Comparison of ENCODE assay signal across 13 cellular contexts in genomic region chr2:111068435-111069058, GRCh38. TPM values are rescaled to one million over a fixed set of nuclear protein-coding genes. Genes with fewer than 3 reads are reported as not detected.
A peak's percentile ranks its signal among the peaks of the same experiment; 100 is the strongest.
DNase-seq lines count a peak whose midpoint lies in the region; ATAC-seq and TF ChIP-seq lines count a peak whose summit lies in the region.
"Had no signal": no experiment of that assay in that cellular context is flagged by ENCODE, and none has a peak within 500 bp of the region (broad histone marks: within the 10 kb centered on the region; RNA-seq: fewer than 3 reads in every experiment).

No MANE protein-coding gene starts in this region.

- no peaks in the 10 kb centered on the region for H3K36me3 ChIP-seq in PC-9 (ENCODE audit: low read depth)
- H3K36me3 ChIP-seq: cardiac muscle cell had no signal

- intact Hi-C loops in Calu3 (cut with micrococcal nuclease; ENCODE audit: unreplicated experiment), result no loop called here
- intact Hi-C loops in PC-9 (cut with micrococcal nuclease; ENCODE audit: unreplicated experiment), result no loop called here

- peak overlapping the region; percentile 38 for H3K27ac Mint-ChIP-seq in Calu3 (ENCODE audit: unreplicated experiment)
- H3K27ac Mint-ChIP-seq: activated CD4-positive, alpha-beta memory T cell treated with anti-CD3 and anti-CD28 coated beads for 36 hours; stimulated activated naive B cell treated with anti-CD40 and anti-IgM and Interleukin-4, amounts not matched to agents 10 μg/mL and 1 μg/mL and 100 μg/mL, for 72 hours had no signal

- H3K9me3 ChIP-seq in PC-9 (ENCODE audit: insufficient read depth, low read depth), result 0 out of 2 replicates have a peak, but pooled peaks cover 1% of the 10 kb centered on the region

- TF ChIP-seq CTCF in Calu3 (IDR thresholded peaks at IDR 0.05; ENCODE audit: unreplicated experiment) (no peak), PC-9 (conservative IDR thresholded peaks at IDR 0.05) (no peak)

- POLR2A ChIA-PET in PC-9 (lab: Charles Lee; ENCODE audit: unreplicated experiment), result interaction anchor here (0.5 kb wide), 1 partner anchor 62 kb away, joined by 4 read pairs; no protein-coding TSS in a partner anchor

- H3K4me1 ChIP-seq in PC-9 (replicated peaks; ENCODE audit: insufficient read depth), result peaks cover 56% of the 10 kb centered on the region

- CTCF ChIA-PET in Calu3 (lab: Charles Lee), result interaction anchor here (0.5 to 0.8 kb wide), 3 partner anchors 9 to 36 kb away, joined by 3 to 4 read pairs (median 3); no protein-coding TSS in a partner anchor
- CTCF ChIA-PET in PC-9 (lab: Charles Lee), result no interaction called here

- peaks cover 69% of the 10 kb centered on the region for H3K4me1 Mint-ChIP-seq in Calu3 (ENCODE audit: low read depth, unreplicated experiment)

- DNase-seq in Calu3, result peak; percentile 77
- DNase-seq in LoVo (ENCODE audit: low spot score), result peak; percentile 75
- peak; percentile 75 to 93 for DNase-seq in PC-9
- peak; percentile 52 for DNase-seq in kidney tubule cell (ENCODE audit: low spot score)
- no peak for DNase-seq in GM19240 (ENCODE audit: insufficient read length, low spot score)
- DNase-seq in NCI-H1436 (lab: John Stamatoyannopoulos, UW), result no peak
- no peak for DNase-seq in activated gamma-delta T cell treated with Interleukin-2 at 50 U/mL for 16 hours
- DNase-seq: activated CD4-positive, alpha-beta memory T cell treated with anti-CD3 and anti-CD28 coated beads for 36 hours; hypothalamus; posterior cingulate gyrus; stimulated activated naive B cell treated with anti-CD40 and anti-IgM and Interleukin-4, amounts not matched to agents 10 μg/mL and 1 μg/mL and 100 μg/mL, for 72 hours had no signal

- H3K4me3 ChIP-seq in PC-9, result no peak overlapping the region
- H3K4me3 ChIP-seq: cardiac muscle cell had no signal

- H3K9me2 ChIP-seq in PC-9 (ENCODE audit: insufficient read depth), result no peaks in the 10 kb centered on the region

- H3K27me3 ChIP-seq in PC-9 (ENCODE audit: insufficient read depth, low read depth), result no peaks in the 10 kb centered on the region
- H3K27me3 ChIP-seq: cardiac muscle cell had no signal

- no peaks in the 10 kb centered on the region for H3K79me2 ChIP-seq in PC-9 (ENCODE audit: low read depth)

- no peaks in the 10 kb centered on the region for H4K20me1 ChIP-seq in PC-9 (ENCODE audit: insufficient read depth)

- H3K36me3 Mint-ChIP-seq in Calu3 (ENCODE audit: insufficient read depth, unreplicated experiment), result peaks cover 22% of the 10 kb centered on the region
- H3K36me3 Mint-ChIP-seq: activated CD4-positive, alpha-beta memory T cell treated with anti-CD3 and anti-CD28 coated beads for 36 hours had no signal

- BruUV-seq in Calu3 (replicated peaks; lab: Mats Ljungman, UMichigan) (no TSS peak), PC-9 (replicated peaks; lab: Mats Ljungman, UMichigan) (no TSS peak)

- no peak overlapping the region for H3K4me3 Mint-ChIP-seq in Calu3 (ENCODE audit: low read depth, unreplicated experiment)
- H3K4me3 Mint-ChIP-seq: activated CD4-positive, alpha-beta memory T cell treated with anti-CD3 and anti-CD28 coated beads for 36 hours; stimulated activated naive B cell treated with anti-CD40 and anti-IgM and Interleukin-4, amounts not matched to agents 10 μg/mL and 1 μg/mL and 100 μg/mL, for 72 hours had no signal

- no peaks in the 10 kb centered on the region for H3K27me3 Mint-ChIP-seq in Calu3 (ENCODE audit: unreplicated experiment)
- H3K27me3 Mint-ChIP-seq: stimulated activated naive B cell treated with anti-CD40 and anti-IgM and Interleukin-4, amounts not matched to agents 10 μg/mL and 1 μg/mL and 100 μg/mL, for 72 hours had no signal

- peaks cover 5% of the 10 kb centered on the region for H3K9me3 Mint-ChIP-seq in Calu3 (ENCODE audit: low read depth, unreplicated experiment)
- H3K9me3 Mint-ChIP-seq: activated CD4-positive, alpha-beta memory T cell treated with anti-CD3 and anti-CD28 coated beads for 36 hours had no signal

- H3F3A ChIP-seq in PC-9 (ENCODE audit: insufficient read depth, low read depth), result peaks cover 45% of the 10 kb centered on the region

- no peak for ATAC-seq in GM21619 (IDR thresholded peaks at IDR 0.05; ENCODE audit: unreplicated experiment)
- ATAC-seq: stimulated activated naive B cell treated with anti-CD40 and anti-IgM and Interleukin-4, amounts not matched to agents 10 μg/mL and 1 μg/mL and 100 μg/mL, for 72 hours had no signal

- H2AFZ ChIP-seq in PC-9, result no peak overlapping the region

- H3K27ac ChIP-seq in PC-9, result peak overlapping the region; percentile 65
- H3K27ac ChIP-seq: cardiac muscle cell had no signal

- H3K4me2 ChIP-seq in PC-9, result peak overlapping the region; percentile 72

RNA-seq across cellular contexts. Expression of gene BCL2L11, which starts 52.2 kb away (rescaled TPM):
- total RNA-seq in Calu3 (2022) (17.6 and 18.4 TPM in 2 replicates), PC-9 (2021) (12.4 and 17.0 TPM in 2 replicates)

Comparison
In these comparisons a context has a peak if more than half of its experiments do, and no peak if none do; other contexts are left out.
1. DNase-seq: peak in Calu3 (single experiment), LoVo (single experiment), PC-9 (2 of 2) and kidney tubule cell (single experiment); none in GM19240 (single experiment), NCI-H1436 (single experiment) and activated gamma-delta T cell treated with Interleukin-2 at 50 U/mL for 16 hours (single experiment).